Comparison of ENCODE assay signal across 8 cellular contexts in genomic region chr2:231545105-231545902, GRCh38.
DNase-seq lines count a peak whose midpoint lies in the region; ATAC-seq, FAIRE-seq and TF ChIP-seq lines count a peak whose summit lies in the region.

No MANE protein-coding gene starts in this region.

- H3K4me2 ChIP-seq in MM.1S (ENCODE audit: low read depth, low read length), result peak overlapping the region; percentile 72

- peak overlapping the region; percentile 33; the same call in 1 of the 2 replicates for H3K27ac ChIP-seq in MM.1S (ENCODE audit: low read length)

- no peak overlapping the region for H3K9ac ChIP-seq in MM.1S (ENCODE audit: low read length)

- peak; percentile 98 for ATAC-seq in GM21737 (IDR thresholded peaks at IDR 0.05; ENCODE audit: unreplicated experiment)

- peak; percentile 98 for DNase-seq in GM12865 (ENCODE audit: low read depth)
- DNase-seq in MM.1S, result peak; percentile 91
- DNase-seq in activated T-cell treated with anti-CD3 and anti-CD28 coated beads, Interleukin-2, amount 50 U/mL, for 1 hour, result peak; percentile 38
- DNase-seq in inferior parietal cortex (ENCODE audit: extremely low spot score), result peak; percentile 20
- peak; percentile 44 to 46 for DNase-seq in stimulated activated CD8-positive, alpha-beta memory T cell treated with anti-CD3 and anti-CD28 coated beads, Interleukin-2, amount 100 ng/mL, for 48 hours (ENCODE audit: low read depth in 2 of 2)
- no peak for DNase-seq in DMS153 treated with DMSO at 0.1 percent for 48 hours (lab: John Stamatoyannopoulos, UW; ENCODE audit: unreplicated experiment)
- DNase-seq in D721Med (ENCODE audit: insufficient read length, low spot score), result no peak

- peaks cover 14% of the 10 kb centered on the region for H3K4me1 ChIP-seq in MM.1S (ENCODE audit: low read length)

- no peaks in the 10 kb centered on the region for H4K20me1 ChIP-seq in MM.1S (ENCODE audit: insufficient read depth, low read length)

- TF ChIP-seq CTCF in GM12865 (IDR thresholded peaks at IDR 0.05; ENCODE audit: insufficient read depth, low read depth, low read length, missing control alignments) (no peak), MM.1S (IDR thresholded peaks at IDR 0.05; ENCODE audit: low read length) (no peak), D721Med (IDR thresholded peaks at IDR 0.05; ENCODE audit: insufficient read depth, missing control alignments) (no peak)

- H3K36me3 ChIP-seq in MM.1S (replicated peaks; ENCODE audit: insufficient read depth, low read length), result no peaks in the 10 kb centered on the region

- 0 out of 2 replicates have a peak overlapping the region, but pooled peaks have one; percentile 19 for H2AFZ ChIP-seq in MM.1S (ENCODE audit: low read length)

- H3F3A ChIP-seq in MM.1S (ENCODE audit: insufficient read depth, low read length), result peaks cover 4% of the 10 kb centered on the region; the same call in 1 of the 2 replicates

- no peaks in the 10 kb centered on the region; the same call in 1 of the 2 replicates for H3K27me3 ChIP-seq in MM.1S (replicated peaks; ENCODE audit: insufficient read depth, low read length)

- H3K4me3 ChIP-seq in GM12865 (ENCODE audit: low read depth, low read length), result peak overlapping the region; percentile 28
- no peak overlapping the region for H3K4me3 ChIP-seq in MM.1S (ENCODE audit: low read length)

- FAIRE-seq in D721Med (lab: Jason Lieb, UNC), result no peak

- no peaks in the 10 kb centered on the region for H3K9me2 ChIP-seq in MM.1S (replicated peaks; ENCODE audit: insufficient read depth, low read length)

- no peaks in the 10 kb centered on the region for H3K79me2 ChIP-seq in MM.1S (ENCODE audit: low read length)

- H3K9me3 ChIP-seq in MM.1S (replicated peaks; ENCODE audit: insufficient read depth, low read length), result no peaks in the 10 kb centered on the region

Comparison
In these comparisons a context has a peak if more than half of its experiments do, and no peak if none do; other contexts are left out.
1. DNase-seq: peak in GM12865 (single experiment), MM.1S (single experiment), activated T-cell treated with anti-CD3 and anti-CD28 coated beads, Interleukin-2, amount 50 U/mL, for 1 hour (single experiment), inferior parietal cortex (single experiment) and stimulated activated CD8-positive, alpha-beta memory T cell treated with anti-CD3 and anti-CD28 coated beads, Interleukin-2, amount 100 ng/mL, for 48 hours (2 of 2); none in DMS153 treated with DMSO at 0.1 percent for 48 hours (single experiment) and D721Med (single experiment).